8 cellular contexts compared by ENCODE assay signal in genomic region chr9:23492126-23493002, GRCh38.
DNase-seq lines count a peak whose midpoint lies in the region; ATAC-seq and TF ChIP-seq lines count a peak whose summit lies in the region.

No MANE protein-coding gene starts in this region.

- DNase-seq in BE2C (no peak), NCI-H524 treated with DMSO at 0.1 percent for 48 hours (lab: John Stamatoyannopoulos, UW) (peak; percentile 40), dedifferentiated amniotic fluid mesenchymal stem cell (ENCODE audit: extremely low spot score) (peak; percentile 52), neuronal stem cell (ENCODE audit: low spot score) (peak; percentile 38), natural killer cell (no peak), posterior cingulate gyrus (no peak)
- no peak for DNase-seq in naive thymus-derived CD4-positive, alpha-beta T cell

- no peaks in the 10 kb centered on the region for H3K4me1 Mint-ChIP-seq in natural killer cell
- no peaks in the 10 kb centered on the region for H3K4me1 Mint-ChIP-seq in naive thymus-derived CD4-positive, alpha-beta T cell

- H3K27ac ChIP-seq in HEK293 (ENCODE audit: extremely low read depth, low read depth, low read length) (no peak overlapping the region), neuronal stem cell (replicated peaks; ENCODE audit: low read length) (no peak overlapping the region)
- H3K27ac ChIP-seq in naive thymus-derived CD4-positive, alpha-beta T cell (ENCODE audit: low read depth, low read length) = no peak overlapping the region

- no peak overlapping the region for H2AK5ac ChIP-seq in neuronal stem cell (ENCODE audit: low read depth, low read length)

- H3K14ac ChIP-seq in neuronal stem cell (ENCODE audit: low read length) = no peak overlapping the region

- H2AFZ ChIP-seq in neuronal stem cell (ENCODE audit: low read length) = no peak overlapping the region

- H3K4ac ChIP-seq in neuronal stem cell (ENCODE audit: low read length) = no peak overlapping the region

- H2BK5ac ChIP-seq in neuronal stem cell (ENCODE audit: low read length) = no peak overlapping the region

- H2BK12ac ChIP-seq in neuronal stem cell (ENCODE audit: low read length) = no peak overlapping the region

- H3K27me3 ChIP-seq in BE2C (no peaks in the 10 kb centered on the region), neuronal stem cell (ENCODE audit: control insufficient read depth in 3 of 3, insufficient read depth in 3 of 3, low read depth in 1 of 3, low read length in 3 of 3) (no peaks in the 10 kb centered on the region)
- H3K27me3 ChIP-seq in naive thymus-derived CD4-positive, alpha-beta T cell (ENCODE audit: control insufficient read depth in 2 of 2, insufficient read depth in 2 of 2, low read length in 2 of 2) = no peaks in the 10 kb centered on the region

- no peak overlapping the region for H3K18ac ChIP-seq in neuronal stem cell (ENCODE audit: low read length)

- no peaks in the 10 kb centered on the region for H3K36me3 ChIP-seq in BE2C
- no peaks in the 10 kb centered on the region for H3K36me3 ChIP-seq in HEK293 (ENCODE audit: control insufficient read depth in 2 of 2, insufficient read depth in 1 of 2, low read length in 2 of 2)
- H3K36me3 ChIP-seq in neuronal stem cell (replicated peaks in 1 of 2; ENCODE audit: control insufficient read depth in 2 of 2, insufficient read depth in 2 of 2, low read length in 2 of 2) = no peaks in the 10 kb centered on the region
- H3K36me3 ChIP-seq in naive thymus-derived CD4-positive, alpha-beta T cell (ENCODE audit: control insufficient read depth in 2 of 3, insufficient read depth in 3 of 3, low read length in 3 of 3) = no peaks in the 10 kb centered on the region

- CTCF ChIA-PET in HEK293 (lab: Yijun Ruan, JAX) = interaction anchor here (0.5 to 1.6 kb wide), 15 partner anchors 9 to 1756 kb away, joined by 3 to 6 read pairs (median 3); no protein-coding TSS in a partner anchor
- CTCF ChIA-PET in naive thymus-derived CD4-positive, alpha-beta T cell (lab: Charles Lee) = no interaction called here

- no peak overlapping the region for H3K4me3 Mint-ChIP-seq in natural killer cell
- H3K4me3 Mint-ChIP-seq in naive thymus-derived CD4-positive, alpha-beta T cell = no peak overlapping the region

- peaks cover 4 to 5% of the 10 kb centered on the region in 2 donors for H3K9me3 Mint-ChIP-seq in natural killer cell
- H3K9me3 Mint-ChIP-seq in naive thymus-derived CD4-positive, alpha-beta T cell = peaks cover 0 to 6% (median 1%) of the 10 kb centered on the region in 11 donors

- H3K79me1 ChIP-seq in neuronal stem cell (ENCODE audit: low read depth, low read length) = no peaks in the 10 kb centered on the region

- WGBS in neuronal stem cell (ENCODE audit: extremely low coverage in 2 of 2, insufficient read length in 2 of 2, insufficient replicate concordance in 1 of 2), 2 donors = no CpG with 5 or more reads among the region's 5 CpGs

- TF ChIP-seq CTCF in BE2C (IDR thresholded peaks at IDR 0.05; ENCODE audit: low read depth, low read length) (peak; percentile 53), HEK293 (tag by site-specific recombination; IDR thresholded peaks at IDR 0.05) (no peak), natural killer cell (IDR thresholded peaks at IDR 0.05) (no peak)

- H3K4me1 ChIP-seq in BE2C (no peaks in the 10 kb centered on the region), HEK293 (ENCODE audit: control insufficient read depth, insufficient read depth, low read length) (no peaks in the 10 kb centered on the region), neuronal stem cell (ENCODE audit: control insufficient read depth in 2 of 2, insufficient read depth in 1 of 2, low read depth in 1 of 2, low read length in 2 of 2) (no peaks in the 10 kb centered on the region)
- H3K4me1 ChIP-seq in naive thymus-derived CD4-positive, alpha-beta T cell (ENCODE audit: control insufficient read depth in 2 of 2, insufficient read depth in 2 of 2, low read length in 2 of 2) = no peaks in the 10 kb centered on the region

- no peak overlapping the region for H2BK120ac ChIP-seq in neuronal stem cell (ENCODE audit: low read depth, low read length)

- no peaks in the 10 kb centered on the region for H3K27me3 Mint-ChIP-seq in natural killer cell (ENCODE audit: low read depth in 2 of 2)
- no peaks in the 10 kb centered on the region for H3K27me3 Mint-ChIP-seq in naive thymus-derived CD4-positive, alpha-beta T cell

- POLR2A ChIA-PET in HEK293 (lab: Yijun Ruan, JAX) = no interaction called here
- POLR2A ChIA-PET in naive thymus-derived CD4-positive, alpha-beta T cell (lab: Charles Lee) = no interaction called here

- no peaks in the 10 kb centered on the region for H3K36me3 Mint-ChIP-seq in natural killer cell
- no peaks in the 10 kb centered on the region for H3K36me3 Mint-ChIP-seq in naive thymus-derived CD4-positive, alpha-beta T cell

- H3K27ac Mint-ChIP-seq in natural killer cell = no peak overlapping the region
- no peak overlapping the region for H3K27ac Mint-ChIP-seq in naive thymus-derived CD4-positive, alpha-beta T cell

- intact Hi-C loops in natural killer cell (cut with micrococcal nuclease) = no loop called here
- intact Hi-C loops in posterior cingulate gyrus (cut with DNase I) = loop anchor here (1.0 kb wide), 1 partner anchor 369 kb away; no protein-coding TSS in a partner anchor
- intact Hi-C loops in naive thymus-derived CD4-positive, alpha-beta T cell (cut with micrococcal nuclease) = no loop called here

- no peaks in the 10 kb centered on the region; the same call in 1 of the 2 replicates for H3K9me3 ChIP-seq in BE2C
- no peaks in the 10 kb centered on the region for H3K9me3 ChIP-seq in HEK293 (ENCODE audit: control insufficient read depth, insufficient read depth, low read depth, low read length)
- no peaks in the 10 kb centered on the region for H3K9me3 ChIP-seq in neuronal stem cell (replicated peaks in 1 of 2; ENCODE audit: control insufficient read depth in 2 of 2, insufficient read depth in 1 of 2, low read depth in 1 of 2, low read length in 2 of 2)
- H3K9me3 ChIP-seq in naive thymus-derived CD4-positive, alpha-beta T cell (ENCODE audit: control insufficient read depth in 2 of 3, low read length in 3 of 3) = no peaks in the 10 kb centered on the region

- H3K4me3 ChIP-seq in BE2C (ENCODE audit: low read depth, low read length) (no peak overlapping the region), HEK293 (ENCODE audit: low read depth, low read length) (no peak overlapping the region), neuronal stem cell (ENCODE audit: low read length in 2 of 2) (no peak overlapping the region)
- H3K4me3 ChIP-seq in naive thymus-derived CD4-positive, alpha-beta T cell (ENCODE audit: low read length) = no peak overlapping the region

- H4K91ac ChIP-seq in neuronal stem cell (ENCODE audit: low read depth, low read length, poor library complexity) = no peak overlapping the region

- H2BK15ac ChIP-seq in neuronal stem cell (ENCODE audit: low read length) = no peak overlapping the region

- no peak overlapping the region for H4K8ac ChIP-seq in neuronal stem cell (ENCODE audit: low read depth, low read length)

- H3K23ac ChIP-seq in neuronal stem cell (ENCODE audit: low read depth, low read length, poor library complexity) = no peak overlapping the region

- no peak overlapping the region for H3K9ac ChIP-seq in neuronal stem cell (ENCODE audit: low read depth, low read length, poor library complexity)

- H3K4me2 ChIP-seq in neuronal stem cell (ENCODE audit: insufficient read depth, low read length, poor library complexity, severe bottlenecking) = no peak overlapping the region

- no peak for ATAC-seq in natural killer cell
- no peak for ATAC-seq in naive thymus-derived CD4-positive, alpha-beta T cell

TF ChIP-seq in HEK293, 187 proteins besides CTCF, POLR2A, EP300 and RAD21 (continues in another document):
- TF ChIP-seq ZNF514 (tag by site-specific recombination; IDR thresholded peaks at IDR 0.05) (no peak), BCL6B (tag by site-specific recombination; IDR thresholded peaks at IDR 0.05) (no peak), WT1 (tag by site-specific recombination; IDR thresholded peaks at IDR 0.05) (no peak), ZNF654 (tag by site-specific recombination; IDR thresholded peaks at IDR 0.05; ENCODE audit: low read depth) (peak; percentile 37), ZNF302 (tag by site-specific recombination; IDR thresholded peaks at IDR 0.05; ENCODE audit: low read depth) (no peak), ZBTB17 (tag by site-specific recombination; IDR thresholded peaks at IDR 0.05) (peak; percentile 46; the same call in 1 of the 2 replicates), ZBTB20 (tag by site-specific recombination; IDR thresholded peaks at IDR 0.05) (no peak)
- TF ChIP-seq, protein P1, sequence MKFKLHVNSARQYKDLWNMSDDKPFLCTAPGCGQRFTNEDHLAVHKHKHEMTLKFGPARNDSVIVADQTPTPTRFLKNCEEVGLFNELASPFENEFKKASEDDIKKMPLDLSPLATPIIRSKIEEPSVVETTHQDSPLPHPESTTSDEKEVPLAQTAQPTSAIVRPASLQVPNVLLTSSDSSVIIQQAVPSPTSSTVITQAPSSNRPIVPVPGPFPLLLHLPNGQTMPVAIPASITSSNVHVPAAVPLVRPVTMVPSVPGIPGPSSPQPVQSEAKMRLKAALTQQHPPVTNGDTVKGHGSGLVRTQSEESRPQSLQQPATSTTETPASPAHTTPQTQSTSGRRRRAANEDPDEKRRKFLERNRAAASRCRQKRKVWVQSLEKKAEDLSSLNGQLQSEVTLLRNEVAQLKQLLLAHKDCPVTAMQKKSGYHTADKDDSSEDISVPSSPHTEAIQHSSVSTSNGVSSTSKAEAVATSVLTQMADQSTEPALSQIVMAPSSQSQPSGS (tag by site-specific recombination; IDR thresholded peaks at IDR 0.05; ENCODE audit: low read depth) = no peak

Comparison
In these comparisons a context has a peak if more than half of its experiments do, and no peak if none do; other contexts are left out.
1. DNase-seq: peak in NCI-H524 treated with DMSO at 0.1 percent for 48 hours (single experiment), dedifferentiated amniotic fluid mesenchymal stem cell (single experiment) and neuronal stem cell (single experiment); none in BE2C (single experiment), natural killer cell (single experiment), posterior cingulate gyrus (0 of 10) and naive thymus-derived CD4-positive, alpha-beta T cell (0 of 9).